ENCODE assay signal across 1 cellular context in the genomic region with DNA sequence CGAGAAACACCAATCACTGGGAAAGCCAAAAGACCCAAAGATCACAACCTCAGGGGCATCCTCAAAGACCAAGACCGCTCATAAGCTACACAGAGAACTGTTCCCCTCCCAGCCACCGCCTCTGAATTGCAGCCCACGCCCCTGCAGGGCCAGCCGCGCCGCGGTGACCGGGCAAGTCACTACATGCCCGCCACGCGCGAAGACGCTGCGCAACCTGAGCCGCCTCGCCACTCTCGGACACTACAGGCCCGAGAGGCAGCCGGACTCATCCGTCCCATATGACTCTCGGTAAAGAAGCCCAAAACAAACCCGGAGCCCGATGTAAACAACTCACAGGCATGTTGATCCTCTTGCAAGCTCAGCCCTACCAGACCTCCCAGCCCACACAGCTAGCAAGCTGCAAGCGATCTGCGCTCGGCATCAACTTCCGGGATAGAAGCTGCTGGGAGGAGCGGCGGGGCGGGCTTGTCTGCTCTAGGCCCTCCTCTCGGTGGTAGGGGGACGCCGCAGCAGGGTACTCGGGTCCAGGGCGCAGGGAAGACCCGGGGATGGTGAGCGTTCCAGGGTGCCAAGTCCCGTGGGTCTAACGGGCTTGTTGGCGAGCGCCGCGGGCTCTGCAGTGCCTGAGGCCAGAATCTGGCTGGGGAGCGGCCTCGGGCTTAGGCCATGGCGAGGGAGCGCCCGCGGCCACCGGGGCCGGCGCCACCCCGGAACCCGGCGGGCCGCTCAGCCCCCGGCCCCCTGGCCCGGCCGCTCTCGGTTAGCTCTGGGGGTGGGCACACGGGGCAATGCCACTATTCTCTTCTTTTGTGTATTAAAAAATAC.
TF ChIP-seq lines count a peak whose summit lies in the region.

Gene RPS27L, minus strand, starts transcription at position 412 of the 825 bp plus-strand sequence. Its CDS starts 72 bp downstream, at position 340.

TF ChIP-seq in HepG2, 621 proteins besides CTCF, POLR2A, EP300 and RAD21 (continued from another document and continues in another):
- TF ChIP-seq, protein P1, sequence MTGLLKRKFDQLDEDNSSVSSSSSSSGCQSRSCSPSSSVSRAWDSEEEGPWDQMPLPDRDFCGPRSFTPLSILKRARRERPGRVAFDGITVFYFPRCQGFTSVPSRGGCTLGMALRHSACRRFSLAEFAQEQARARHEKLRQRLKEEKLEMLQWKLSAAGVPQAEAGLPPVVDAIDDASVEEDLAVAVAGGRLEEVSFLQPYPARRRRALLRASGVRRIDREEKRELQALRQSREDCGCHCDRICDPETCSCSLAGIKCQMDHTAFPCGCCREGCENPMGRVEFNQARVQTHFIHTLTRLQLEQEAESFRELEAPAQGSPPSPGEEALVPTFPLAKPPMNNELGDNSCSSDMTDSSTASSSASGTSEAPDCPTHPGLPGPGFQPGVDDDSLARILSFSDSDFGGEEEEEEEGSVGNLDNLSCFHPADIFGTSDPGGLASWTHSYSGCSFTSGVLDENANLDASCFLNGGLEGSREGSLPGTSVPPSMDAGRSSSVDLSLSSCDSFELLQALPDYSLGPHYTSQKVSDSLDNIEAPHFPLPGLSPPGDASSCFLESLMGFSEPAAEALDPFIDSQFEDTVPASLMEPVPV (CRISPR knock-in tag; IDR thresholded peaks at IDR 0.05): peak; percentile 42; the same call in 1 of the 2 replicates
- TF ChIP-seq ZNF598 (CRISPR knock-in tag; IDR thresholded peaks at IDR 0.05; ENCODE audit: borderline replicate concordance) (peak; percentile 72; the same call in 1 of the 2 replicates), ZNF816 (CRISPR knock-in tag; IDR thresholded peaks at IDR 0.05; ENCODE audit: borderline replicate concordance) (no peak), HDAC6 (IDR thresholded peaks at IDR 0.05; ENCODE audit: low read depth, low read length) (no peak), ZNF775 (CRISPR knock-in tag; IDR thresholded peaks at IDR 0.05; ENCODE audit: borderline replicate concordance) (no peak), NPAS2 (CRISPR knock-in tag; IDR thresholded peaks at IDR 0.05; ENCODE audit: borderline replicate concordance) (no peak), ZZZ3 (CRISPR knock-in tag; IDR thresholded peaks at IDR 0.05; ENCODE audit: borderline replicate concordance) (peak; percentile 6; the same call in 1 of the 2 replicates), NR2F2 (IDR thresholded peaks at IDR 0.05; ENCODE audit: borderline replicate concordance, low read depth) (no peak; the same call in 1 of the 2 replicates), ZBTB34 (CRISPR knock-in tag; IDR thresholded peaks at IDR 0.05) (no peak), BRCA1 (CRISPR knock-in tag; IDR thresholded peaks at IDR 0.05) (peak; percentile 59; the same call in 1 of the 2 replicates), ZNF839 (CRISPR knock-in tag; IDR thresholded peaks at IDR 0.05; ENCODE audit: borderline replicate concordance) (no peak), EED (CRISPR knock-in tag; IDR thresholded peaks at IDR 0.05) (peak; percentile 72), HHEX (CRISPR knock-in tag; IDR thresholded peaks at IDR 0.05) (no peak), SATB2 (CRISPR knock-in tag; IDR thresholded peaks at IDR 0.05) (peak; percentile 83), NFKB2 (CRISPR knock-in tag; IDR thresholded peaks at IDR 0.05; ENCODE audit: borderline replicate concordance) (peak; percentile 96; the same call in 1 of the 2 replicates), ARID2 (CRISPR knock-in tag; IDR thresholded peaks at IDR 0.05; ENCODE audit: borderline replicate concordance) (no peak), CCAR2 (optimal IDR thresholded peaks at IDR 0.05; ENCODE audit: low read depth, low read length) (no peak), TSC22D2 (CRISPR knock-in tag; IDR thresholded peaks at IDR 0.05; ENCODE audit: borderline replicate concordance) (no peak), ZSCAN20 (CRISPR knock-in tag; IDR thresholded peaks at IDR 0.05; ENCODE audit: borderline replicate concordance) (no peak), TBP (CRISPR knock-in tag; IDR thresholded peaks at IDR 0.05) (no peak), FOXC1 (CRISPR knock-in tag; IDR thresholded peaks at IDR 0.05; ENCODE audit: borderline replicate concordance) (peak; percentile 77; the same call in 1 of the 2 replicates), RFX5 (IDR thresholded peaks at IDR 0.05; ENCODE audit: low read depth, low read length) (no peak), YEATS2 (CRISPR knock-in tag; IDR thresholded peaks at IDR 0.05; ENCODE audit: borderline replicate concordance) (peak; percentile 75; the same call in 1 of the 2 replicates), TFAP4 (IDR thresholded peaks at IDR 0.05; ENCODE audit: borderline replicate concordance, low read depth) (no peak; the same call in 1 of the 2 replicates), ZNF543 (CRISPR knock-in tag; IDR thresholded peaks at IDR 0.05) (no peak), ZNF512 (CRISPR knock-in tag; IDR thresholded peaks at IDR 0.05) (no peak), CEBPB (IDR thresholded peaks at IDR 0.05; ENCODE audit: borderline replicate concordance, low read depth, low read length) (no peak), ZNF34 (CRISPR knock-in tag; IDR thresholded peaks at IDR 0.05; ENCODE audit: borderline replicate concordance) (no peak), ZNF263 (CRISPR knock-in tag; IDR thresholded peaks at IDR 0.05) (peak; percentile 73), ZNF230 (CRISPR knock-in tag; IDR thresholded peaks at IDR 0.05) (peak; percentile 91; the same call in 1 of the 2 replicates), MAFF (IDR thresholded peaks at IDR 0.05; ENCODE audit: low read depth, low read length) (0 out of 2 replicates have a peak, but pooled peaks have one; percentile 6), ZNF660 (CRISPR knock-in tag; IDR thresholded peaks at IDR 0.05; ENCODE audit: borderline replicate concordance, low read depth) (no peak), GMEB1 (CRISPR knock-in tag; IDR thresholded peaks at IDR 0.05; ENCODE audit: borderline replicate concordance) (peak; percentile 69; the same call in 1 of the 2 replicates), KLF12 (CRISPR knock-in tag; IDR thresholded peaks at IDR 0.05; ENCODE audit: borderline replicate concordance) (peak; percentile 94), ZBTB7B (CRISPR knock-in tag; IDR thresholded peaks at IDR 0.05) (peak; percentile 62; the same call in 1 of the 2 replicates), ZNF30 (CRISPR knock-in tag; IDR thresholded peaks at IDR 0.05) (no peak), MBD4 (IDR thresholded peaks at IDR 0.05; ENCODE audit: borderline replicate concordance, low read length) (no peak)
- TF ChIP-seq, protein P2, sequence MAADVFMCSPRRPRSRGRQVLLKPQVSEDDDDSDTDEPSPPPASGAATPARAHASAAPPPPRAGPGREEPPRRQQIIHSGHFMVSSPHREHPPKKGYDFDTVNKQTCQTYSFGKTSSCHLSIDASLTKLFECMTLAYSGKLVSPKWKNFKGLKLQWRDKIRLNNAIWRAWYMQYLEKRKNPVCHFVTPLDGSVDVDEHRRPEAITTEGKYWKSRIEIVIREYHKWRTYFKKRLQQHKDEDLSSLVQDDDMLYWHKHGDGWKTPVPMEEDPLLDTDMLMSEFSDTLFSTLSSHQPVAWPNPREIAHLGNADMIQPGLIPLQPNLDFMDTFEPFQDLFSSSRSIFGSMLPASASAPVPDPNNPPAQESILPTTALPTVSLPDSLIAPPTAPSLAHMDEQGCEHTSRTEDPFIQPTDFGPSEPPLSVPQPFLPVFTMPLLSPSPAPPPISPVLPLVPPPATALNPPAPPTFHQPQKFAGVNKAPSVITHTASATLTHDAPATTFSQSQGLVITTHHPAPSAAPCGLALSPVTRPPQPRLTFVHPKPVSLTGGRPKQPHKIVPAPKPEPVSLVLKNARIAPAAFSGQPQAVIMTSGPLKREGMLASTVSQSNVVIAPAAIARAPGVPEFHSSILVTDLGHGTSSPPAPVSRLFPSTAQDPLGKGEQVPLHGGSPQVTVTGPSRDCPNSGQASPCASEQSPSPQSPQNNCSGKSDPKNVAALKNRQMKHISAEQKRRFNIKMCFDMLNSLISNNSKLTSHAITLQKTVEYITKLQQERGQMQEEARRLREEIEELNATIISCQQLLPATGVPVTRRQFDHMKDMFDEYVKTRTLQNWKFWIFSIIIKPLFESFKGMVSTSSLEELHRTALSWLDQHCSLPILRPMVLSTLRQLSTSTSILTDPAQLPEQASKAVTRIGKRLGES (CRISPR knock-in tag; IDR thresholded peaks at IDR 0.05; ENCODE audit: borderline replicate concordance): 0 out of 2 replicates have a peak, but pooled peaks have one; percentile 24
- TF ChIP-seq, protein P3, sequence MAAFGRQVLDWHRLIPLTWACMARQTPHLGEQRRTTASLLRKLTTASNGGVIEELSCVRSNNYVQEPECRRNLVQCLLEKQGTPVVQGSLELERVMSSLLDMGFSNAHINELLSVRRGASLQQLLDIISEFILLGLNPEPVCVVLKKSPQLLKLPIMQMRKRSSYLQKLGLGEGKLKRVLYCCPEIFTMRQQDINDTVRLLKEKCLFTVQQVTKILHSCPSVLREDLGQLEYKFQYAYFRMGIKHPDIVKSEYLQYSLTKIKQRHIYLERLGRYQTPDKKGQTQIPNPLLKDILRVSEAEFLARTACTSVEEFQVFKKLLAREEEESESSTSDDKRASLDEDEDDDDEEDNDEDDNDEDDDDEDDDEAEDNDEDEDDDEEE (CRISPR knock-in tag; IDR thresholded peaks at IDR 0.05): peak; percentile 14; the same call in 1 of the 2 replicates
- TF ChIP-seq, protein P4, sequence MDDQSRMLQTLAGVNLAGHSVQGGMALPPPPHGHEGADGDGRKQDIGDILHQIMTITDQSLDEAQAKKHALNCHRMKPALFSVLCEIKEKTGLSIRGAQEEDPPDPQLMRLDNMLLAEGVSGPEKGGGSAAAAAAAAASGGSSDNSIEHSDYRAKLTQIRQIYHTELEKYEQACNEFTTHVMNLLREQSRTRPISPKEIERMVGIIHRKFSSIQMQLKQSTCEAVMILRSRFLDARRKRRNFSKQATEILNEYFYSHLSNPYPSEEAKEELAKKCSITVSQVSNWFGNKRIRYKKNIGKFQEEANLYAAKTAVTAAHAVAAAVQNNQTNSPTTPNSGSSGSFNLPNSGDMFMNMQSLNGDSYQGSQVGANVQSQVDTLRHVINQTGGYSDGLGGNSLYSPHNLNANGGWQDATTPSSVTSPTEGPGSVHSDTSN (CRISPR knock-in tag; IDR thresholded peaks at IDR 0.05; ENCODE audit: borderline replicate concordance): peak; percentile 50; the same call in 1 of the 2 replicates
- TF ChIP-seq, protein P5, sequence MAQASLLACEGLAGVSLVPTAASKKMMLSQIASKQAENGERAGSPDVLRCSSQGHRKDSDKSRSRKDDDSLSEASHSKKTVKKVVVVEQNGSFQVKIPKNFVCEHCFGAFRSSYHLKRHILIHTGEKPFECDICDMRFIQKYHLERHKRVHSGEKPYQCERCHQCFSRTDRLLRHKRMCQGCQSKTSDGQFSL (CRISPR knock-in tag; IDR thresholded peaks at IDR 0.05): peak; percentile 32; the same call in 1 of the 2 replicates
